ENCODE assay signal across 18 cellular contexts in genomic region chr2:108923019-108923700, GRCh38.
DNase-seq lines count a peak whose midpoint lies in the region; ATAC-seq, FAIRE-seq and TF ChIP-seq lines count a peak whose summit lies in the region.
"Had no signal": no experiment of that assay in that cellular context is flagged by ENCODE, and none has a peak within 500 bp of the region (broad histone marks: within the 10 kb centered on the region; RNA-seq: fewer than 3 reads in every experiment).

No MANE protein-coding gene starts in this region.

- H3T11ph ChIP-seq in H9 (ENCODE audit: low read length): no peak overlapping the region

- H4K91ac ChIP-seq in H9 (ENCODE audit: insufficient read length, low read depth, low read length) (no peak overlapping the region), H1 (replicated peaks; ENCODE audit: insufficient read length, low read length) (no peak overlapping the region)

- H3K4me3 Mint-ChIP-seq in H9: no peak overlapping the region
- H3K4me3 Mint-ChIP-seq: dendritic cell treated with granulocyte-macrophage colony-stimulating factor and Interleukin-4, amounts not matched to agents 40 ng/mL and 50 ng/mL, for 4 days had no signal

- H3K9me3 ChIP-seq in H9 (ENCODE audit: control insufficient read depth, low read depth, low read length) (no peaks in the 10 kb centered on the region), H1 (ENCODE audit: insufficient read depth in 2 of 2, low read depth in 1 of 2, low read length in 1 of 2) (no peaks in the 10 kb centered on the region), osteoblast (ENCODE audit: low read depth, low read length) (no peaks in the 10 kb centered on the region)
- H3K9me3 ChIP-seq: ascending aorta, HAP-1, thyroid gland had no signal

- H3K4me3 ChIP-seq in H1 (ENCODE audit: extremely low read depth in 1 of 4, insufficient read depth in 2 of 4, low read depth in 3 of 4, low read length in 4 of 4): no peak overlapping the region
- H3K4me3 ChIP-seq in osteoblast (ENCODE audit: insufficient read depth, low read length): no peak overlapping the region
- H3K4me3 ChIP-seq: ascending aorta, HAP-1, hepatocyte, skin epidermis, thyroid gland had no signal

- H3K14ac ChIP-seq in H9 (ENCODE audit: insufficient read depth, low read length) (no peak overlapping the region), H1 (ENCODE audit: insufficient read length) (no peak overlapping the region)

- H2BK20ac ChIP-seq in H9 (ENCODE audit: low read depth, low read length, poor library complexity, severe bottlenecking) (no peak overlapping the region), H1 (ENCODE audit: low read length) (no peak overlapping the region)

- H2AFZ ChIP-seq in H9 (ENCODE audit: low read length) (no peak overlapping the region), H1 (ENCODE audit: low read length) (no peak overlapping the region), osteoblast (ENCODE audit: low read length) (no peak overlapping the region)
- H2AFZ ChIP-seq: hepatocyte had no signal

- peaks cover 7 to 25% of the 10 kb centered on the region in 2 experiments; a peak in 3 of 4 replicates for H3K4me1 Mint-ChIP-seq in H9

- H2AK5ac ChIP-seq in H9 (ENCODE audit: insufficient read length, low read length) (no peak overlapping the region), H1 (ENCODE audit: low read depth, low read length) (no peak overlapping the region)

- peaks cover 2% of the 10 kb centered on the region; the same call in 1 of the 2 replicates for H3K27me3 Mint-ChIP-seq in H9 (ENCODE audit: low read depth)
- H3K27me3 Mint-ChIP-seq: dendritic cell treated with granulocyte-macrophage colony-stimulating factor and Interleukin-4, amounts not matched to agents 40 ng/mL and 50 ng/mL, for 4 days had no signal

- no peak overlapping the region for H4K8ac ChIP-seq in H9 (replicated peaks; ENCODE audit: insufficient read length, low read depth, low read length)
- H4K8ac ChIP-seq in H1 (ENCODE audit: extremely low read depth, insufficient read depth, low read length): no peak overlapping the region

- DNase-seq in H9: peak; percentile 31
- DNase-seq in NCI-H69 (lab: John Stamatoyannopoulos, UW): peak; percentile 28
- no peak for DNase-seq in H1 (ENCODE audit: low read depth in 1 of 2, low spot score in 2 of 2)
- peak; percentile 62 for DNase-seq in osteoblast (ENCODE audit: insufficient read length, low spot score, missing footprints)
- DNase-seq in activated CD4-positive, CD25-positive, alpha-beta regulatory T cell (lab: John Stamatoyannopoulos, UW): no peak
- DNase-seq in stimulated activated naive CD4-positive, alpha-beta T cell (lab: John Stamatoyannopoulos, UW): no peak
- DNase-seq in effector CD8-positive, alpha-beta T cell (lab: John Stamatoyannopoulos, UW): no peak
- DNase-seq: NCI-H2107; NCI-H774; Right ventricle myocardium superior; stimulated activated CD4-positive, alpha-beta T cell treated with anti-CD3 and anti-CD28 coated beads, Interleukin-4, amount 100 ng/mL, for 4 hours; thyroid gland had no signal

- no peak for TF ChIP-seq CTCF in H9 (conservative IDR thresholded peaks at IDR 0.05)
- TF ChIP-seq CTCF in H1 (IDR thresholded peaks at IDR 0.05; ENCODE audit: control extremely low read depth in 1 of 3, insufficient read depth in 1 of 3, low read depth in 1 of 3, low read length in 3 of 3): no peak
- TF ChIP-seq CTCF in osteoblast (IDR thresholded peaks at IDR 0.05; ENCODE audit: extremely low read depth, low read depth, low read length): no peak

- no peak overlapping the region for H3K9ac ChIP-seq in H9 (ENCODE audit: extremely low read depth, insufficient read length, low read length)
- H3K9ac ChIP-seq in H1 (replicated peaks in 1 of 4; ENCODE audit: extremely low read depth in 1 of 4, low read depth in 3 of 4, low read length in 3 of 4): no peak overlapping the region

- no peak overlapping the region for H3K27ac ChIP-seq in H9 (ENCODE audit: insufficient read length, low read depth, low read length)
- no peak overlapping the region for H3K27ac ChIP-seq in H1 (ENCODE audit: low read depth, low read length)
- no peak overlapping the region for H3K27ac ChIP-seq in osteoblast (ENCODE audit: low read depth, low read length)
- H3K27ac ChIP-seq: ascending aorta, hepatocyte, thyroid gland had no signal

- TF ChIP-seq POLR2A in H1 (IDR thresholded peaks at IDR 0.05; ENCODE audit: control extremely low read depth in 1 of 2, low read depth in 2 of 2, low read length in 2 of 2): no peak

- CTCF ChIA-PET in H1 (lab: Charles Lee; ENCODE audit: partially characterized antibody): interaction anchor here (0.6 to 1.2 kb wide), 5 partner anchors 12 to 78 kb away, joined by 3 to 8 read pairs (median 3); no protein-coding TSS in a partner anchor

- H3K4ac ChIP-seq in H9 (ENCODE audit: low read depth, low read length): no peak overlapping the region
- no peak overlapping the region for H3K4ac ChIP-seq in H1 (replicated peaks; ENCODE audit: insufficient read length, low read depth, low read length)

- no peak for TF ChIP-seq EP300 in H1 (IDR thresholded peaks at IDR 0.05; ENCODE audit: borderline replicate concordance in 1 of 2, low read depth in 2 of 2, low read length in 2 of 2)

- H2BK120ac ChIP-seq in H9 (ENCODE audit: low read depth, low read length, poor library complexity, severe bottlenecking): no peak overlapping the region
- H2BK120ac ChIP-seq in H1 (replicated peaks; ENCODE audit: low read depth, low read length): no peak overlapping the region

- H3K79me2 ChIP-seq in H9 (ENCODE audit: insufficient read depth, low read length) (no peaks in the 10 kb centered on the region), H1 (ENCODE audit: control insufficient read depth in 1 of 2, insufficient read depth in 2 of 2, low read length in 2 of 2) (no peaks in the 10 kb centered on the region), osteoblast (ENCODE audit: insufficient read depth, low read length) (no peaks in the 10 kb centered on the region)
- H3K79me2 ChIP-seq: hepatocyte had no signal

- H4K20me1 ChIP-seq in H9 (ENCODE audit: control insufficient read depth, insufficient read depth, insufficient read length) (no peaks in the 10 kb centered on the region), H1 (replicated peaks in 1 of 2; ENCODE audit: control insufficient read depth in 1 of 2, insufficient read depth in 2 of 2, low read length in 2 of 2) (no peaks in the 10 kb centered on the region), osteoblast (ENCODE audit: insufficient read depth, low read length) (no peaks in the 10 kb centered on the region)

- no peak overlapping the region for H2BK12ac ChIP-seq in H9 (ENCODE audit: insufficient read length, low read depth, low read length)
- 0 out of 2 replicates have a peak overlapping the region, but pooled peaks have one; percentile 21 for H2BK12ac ChIP-seq in H1 (ENCODE audit: low read depth, low read length)

- no peak overlapping the region for H3K56ac ChIP-seq in H9 (ENCODE audit: insufficient read length, low read depth, low read length)
- H3K56ac ChIP-seq in H1 (replicated peaks; ENCODE audit: insufficient read length, low read depth, low read length): no peak overlapping the region

- no peaks in the 10 kb centered on the region for H3K9me3 Mint-ChIP-seq in H9
- H3K9me3 Mint-ChIP-seq: dendritic cell treated with granulocyte-macrophage colony-stimulating factor and Interleukin-4, amounts not matched to agents 40 ng/mL and 50 ng/mL, for 4 days had no signal

- H3K36me3 Mint-ChIP-seq in H9 (ENCODE audit: insufficient read depth in 1 of 3, low read depth in 3 of 3): no peaks in the 10 kb centered on the region

- no peak overlapping the region for H3K27ac Mint-ChIP-seq in H9
- H3K27ac Mint-ChIP-seq: dendritic cell treated with granulocyte-macrophage colony-stimulating factor and Interleukin-4, amounts not matched to agents 40 ng/mL and 50 ng/mL, for 4 days had no signal

- no peak overlapping the region for H2BK15ac ChIP-seq in H9 (ENCODE audit: low read depth, low read length)
- H2BK15ac ChIP-seq in H1 (ENCODE audit: low read length): no peak overlapping the region

- H3K4me2 ChIP-seq in H9 (ENCODE audit: insufficient read depth, insufficient read length, low read length) (no peak overlapping the region), H1 (ENCODE audit: insufficient read depth in 1 of 2, low read depth in 2 of 2, low read length in 2 of 2) (no peak overlapping the region), osteoblast (ENCODE audit: insufficient read depth, low read length) (no peak overlapping the region)
- H3K4me2 ChIP-seq: hepatocyte had no signal

- H2BK5ac ChIP-seq in H9 (ENCODE audit: insufficient read length, low read length) (no peak overlapping the region), H1 (ENCODE audit: low read depth, low read length) (no peak overlapping the region)

- H3K4me1 ChIP-seq in H9 (ENCODE audit: insufficient read depth, low read length) (no peaks in the 10 kb centered on the region), H1 (replicated peaks in 1 of 4; ENCODE audit: control insufficient read depth in 3 of 4, insufficient read depth in 4 of 4, low read length in 3 of 4) (no peaks in the 10 kb centered on the region; a peak in 1 of 7 replicates), osteoblast (ENCODE audit: insufficient read depth, low read length) (no peaks in the 10 kb centered on the region)
- H3K4me1 ChIP-seq: ascending aorta, HAP-1, thyroid gland had no signal

- no peak for ATAC-seq in GM19035 (IDR thresholded peaks at IDR 0.05; ENCODE audit: unreplicated experiment)

- H3K23ac ChIP-seq in H9 (ENCODE audit: insufficient read length, low read depth, low read length) (no peak overlapping the region), H1 (ENCODE audit: insufficient read length) (no peak overlapping the region)

- H4K5ac ChIP-seq in H9 (ENCODE audit: insufficient read length, low read depth, low read length) (no peak overlapping the region), H1 (ENCODE audit: insufficient read length, low read depth, low read length) (no peak overlapping the region)

- H3K18ac ChIP-seq in H9 (ENCODE audit: insufficient read length, low read depth, low read length) (no peak overlapping the region), H1 (ENCODE audit: extremely low read depth, low read length) (no peak overlapping the region)

- no peak for TF ChIP-seq RAD21 in H1 (IDR thresholded peaks at IDR 0.05 in 1 of 2, conservative IDR thresholded peaks at IDR 0.05 in 1 of 2; ENCODE audit: low read depth in 2 of 2, low read length in 2 of 2)

- H3K79me1 ChIP-seq in H9 (ENCODE audit: insufficient read depth, low read depth, low read length, poor library complexity, severe bottlenecking) (no peaks in the 10 kb centered on the region), H1 (ENCODE audit: low read depth, low read length) (no peaks in the 10 kb centered on the region)

- H3K36me3 ChIP-seq in H1 (ENCODE audit: control insufficient read depth in 2 of 4, insufficient read depth in 4 of 4, low read length in 3 of 4) (no peaks in the 10 kb centered on the region), osteoblast (ENCODE audit: insufficient read depth, low read length) (no peaks in the 10 kb centered on the region)
- H3K36me3 ChIP-seq: ascending aorta, HAP-1, thyroid gland had no signal

- no peak for FAIRE-seq in H1 (lab: Jason Lieb, UNC)

- H3K23me2 ChIP-seq in H9 (ENCODE audit: insufficient read length, low read depth, low read length, poor library complexity, severe bottlenecking) (no peaks in the 10 kb centered on the region), H1 (ENCODE audit: low read depth, low read length) (no peaks in the 10 kb centered on the region)

- POLR2A ChIA-PET in H1 (lab: Charles Lee; ENCODE audit: partially characterized antibody): no interaction called here

- WGBS in H9 (ENCODE audit: extremely low coverage, insufficient read length, low lambda C conversion rate): no CpG with 5 or more reads among the region's 12 CpGs
- 81% methylated on average over 12 of the region's 12 CpGs; no CpG with 5 or more reads in 1 of the 2 experiments for WGBS in H1 (ENCODE audit: extremely low coverage in 1 of 2, insufficient coverage in 1 of 2, insufficient read length in 1 of 2, insufficient replicate concordance in 2 of 2, low coverage in 1 of 2, low lambda C conversion rate in 2 of 2, missing lambda C conversion rate in 1 of 2), 2 experiments

- no peaks in the 10 kb centered on the region for H3K27me3 ChIP-seq in H9 (ENCODE audit: insufficient read depth, low read length)
- H3K27me3 ChIP-seq in H1 (replicated peaks in 1 of 4; ENCODE audit: control insufficient read depth in 3 of 4, extremely low read depth in 1 of 4, insufficient read depth in 3 of 4, low read length in 3 of 4): no peaks in the 10 kb centered on the region
- peaks cover 10% of the 10 kb centered on the region for H3K27me3 ChIP-seq in osteoblast (ENCODE audit: insufficient read depth, low read length)
- H3K27me3 ChIP-seq: ascending aorta, hepatocyte, thyroid gland had no signal

Comparison
In these comparisons a context has a peak if more than half of its experiments do, and no peak if none do; other contexts are left out.
1. DNase-seq: peak in H9 (single experiment), NCI-H69 (single experiment) and osteoblast (single experiment); none in H1 (0 of 2), activated CD4-positive, CD25-positive, alpha-beta regulatory T cell (0 of 4), stimulated activated naive CD4-positive, alpha-beta T cell (0 of 6) and effector CD8-positive, alpha-beta T cell (single experiment).